ENCODE assay signal across 21 cellular contexts in genomic region chr12:77777274-77777673, GRCh38. TPM values are rescaled to one million over a fixed set of nuclear protein-coding genes. Genes with fewer than 3 reads are reported as not detected.
DNase-seq lines count a peak whose midpoint lies in the region; ATAC-seq and TF ChIP-seq lines count a peak whose summit lies in the region.
"Had no signal": no experiment of that assay in that cellular context is flagged by ENCODE, and none has a peak within 500 bp of the region (broad histone marks: within the 10 kb centered on the region; RNA-seq: fewer than 3 reads in every experiment).

No MANE protein-coding gene starts in this region.

- H3K27me3 Mint-ChIP-seq in MCF 10A (ENCODE audit: insufficient read depth, unreplicated experiment), result no peaks in the 10 kb centered on the region

- BruUV-seq in MCF 10A (replicated peaks; lab: Mats Ljungman, UMichigan), result no TSS peak
- BruUV-seq in mammary epithelial cell (replicated peaks; lab: Mats Ljungman, UMichigan), result no TSS peak

- H3K36me3 Mint-ChIP-seq in MCF 10A (ENCODE audit: insufficient read depth, unreplicated experiment), result no peaks in the 10 kb centered on the region
- H3K36me3 Mint-ChIP-seq: CD8-positive, alpha-beta T cell had no signal

- H3K36me3 ChIP-seq in mammary epithelial cell (ENCODE audit: insufficient read depth, low read length) (no peaks in the 10 kb centered on the region), left ventricle myocardium inferior (no peaks in the 10 kb centered on the region)
- H3K36me3 ChIP-seq: BLaER1 treated with 17β-estradiol and CSF1 and Interleukin-3, amounts not matched to agents 10 nM and 100 nM had no signal

- no peak overlapping the region for H3K27ac Mint-ChIP-seq in MCF 10A (ENCODE audit: low read depth, unreplicated experiment)
- H3K27ac Mint-ChIP-seq: CD8-positive, alpha-beta T cell had no signal

- WGBS in mammary epithelial cell (ENCODE audit: low coverage, missing lambda C conversion rate), result 100% methylated on average over 1 of the region's 1 CpG

- in situ Hi-C loops in mammary epithelial cell (cut with MboI; ENCODE audit: low sequenced_read_pairs in 2 of 2) (no loop called here), astrocyte of the spinal cord (cut with HindIII; ENCODE audit: low sequenced_read_pairs) (no loop called here)

- H3K27me3 ChIP-seq in mammary epithelial cell (ENCODE audit: insufficient read depth, low read length) (no peaks in the 10 kb centered on the region), left ventricle myocardium inferior (ENCODE audit: low read depth) (no peaks in the 10 kb centered on the region)
- H3K27me3 ChIP-seq: BLaER1 treated with 17β-estradiol and CSF1 and Interleukin-3, amounts not matched to agents 10 nM and 100 nM had no signal

- no peaks in the 10 kb centered on the region for H3K79me2 ChIP-seq in mammary epithelial cell (ENCODE audit: insufficient read depth, low read length)

- H3K4me3 Mint-ChIP-seq in MCF 10A (ENCODE audit: unreplicated experiment), result no peak overlapping the region
- H3K4me3 Mint-ChIP-seq: CD8-positive, alpha-beta T cell had no signal

- POLR2A ChIA-PET in MCF 10A (lab: Yijun Ruan, JAX), result no interaction called here

- H2AFZ ChIP-seq in mammary epithelial cell (ENCODE audit: low read depth, low read length), result no peak overlapping the region
- H2AFZ ChIP-seq: PC-9 had no signal

- no peak overlapping the region for H3K9ac ChIP-seq in mammary epithelial cell (ENCODE audit: insufficient read depth, low read length)
- H3K9ac ChIP-seq: BLaER1 treated with 17β-estradiol and CSF1 and Interleukin-3, amounts not matched to agents 10 nM and 100 nM; SK-N-SH had no signal

- H3K4me3 ChIP-seq in mammary epithelial cell (replicated peaks in 1 of 3; ENCODE audit: insufficient read depth in 1 of 3, low read depth in 2 of 3, low read length in 3 of 3) (no peak overlapping the region), astrocyte of the spinal cord (ENCODE audit: low read depth, low read length) (no peak overlapping the region), left ventricle myocardium inferior (no peak overlapping the region)
- H3K4me3 ChIP-seq: BLaER1 treated with 17β-estradiol and CSF1 and Interleukin-3, amounts not matched to agents 10 nM and 100 nM; PC-9 had no signal

- no peaks in the 10 kb centered on the region for H3K4me1 Mint-ChIP-seq in MCF 10A (ENCODE audit: insufficient read depth, unreplicated experiment)

- no peak overlapping the region for H3K4me2 ChIP-seq in mammary epithelial cell (ENCODE audit: insufficient read depth, low read depth, low read length)
- H3K4me2 ChIP-seq: BLaER1 treated with 17β-estradiol and CSF1 and Interleukin-3, amounts not matched to agents 10 nM and 100 nM; PC-9; SK-N-SH had no signal

- H3K9me3 Mint-ChIP-seq in MCF 10A (ENCODE audit: unreplicated experiment), result no peaks in the 10 kb centered on the region
- H3K9me3 Mint-ChIP-seq: CD8-positive, alpha-beta T cell had no signal

- no peaks in the 10 kb centered on the region for H4K20me1 ChIP-seq in mammary epithelial cell (ENCODE audit: insufficient read depth, low read length)
- H4K20me1 ChIP-seq: BLaER1 treated with 17β-estradiol and CSF1 and Interleukin-3, amounts not matched to agents 10 nM and 100 nM had no signal

- TF ChIP-seq CTCF in MCF 10A (IDR thresholded peaks at IDR 0.05; ENCODE audit: unreplicated experiment) (no peak), mammary epithelial cell (conservative IDR thresholded peaks at IDR 0.05 in 1 of 2, IDR thresholded peaks at IDR 0.05 in 1 of 2; ENCODE audit: extremely low read depth in 1 of 2, insufficient read depth in 1 of 2, low read depth in 1 of 2, low read length in 2 of 2) (no peak), astrocyte of the spinal cord (IDR thresholded peaks at IDR 0.05; ENCODE audit: low read depth, low read length) (no peak), left ventricle myocardium inferior (IDR thresholded peaks at IDR 0.05; ENCODE audit: borderline replicate concordance) (no peak)

- CTCF ChIA-PET in MCF 10A (lab: Yijun Ruan, JAX), result no interaction called here
- CTCF ChIA-PET in mammary epithelial cell (lab: Charles Lee; ENCODE audit: low non-redundant PET), result no interaction called here

- H3K27ac ChIP-seq in mammary epithelial cell (ENCODE audit: insufficient read depth, low read depth, low read length) (no peak overlapping the region), left ventricle myocardium inferior (replicated peaks) (no peak overlapping the region)
- H3K27ac ChIP-seq: 22Rv1; BLaER1 treated with 17β-estradiol and CSF1 and Interleukin-3, amounts not matched to agents 10 nM and 100 nM; PC-9; RWPE1 had no signal

- DNase-seq in MCF 10A (ENCODE audit: unreplicated experiment) (peak; percentile 2), mammary epithelial cell (no peak), astrocyte of the spinal cord (ENCODE audit: low read depth, low spot score) (peak; percentile 46), fibroblast of peridontal ligament (ENCODE audit: extremely low read depth) (peak; percentile 4), left ventricle myocardium inferior (no peak), OCI-M1 (lab: John Stamatoyannopoulos, UW) (no peak)
- DNase-seq: CD8-positive, alpha-beta T cell; DMS153; GDM1; KG1; NCI-H1694 treated with DMSO at 0.1 percent for 48 hours; NCI-H446 treated with DMSO at 0.1 percent for 48 hours; NCI-H526 treated with DMSO at 0.1 percent for 48 hours; PC-9; SIG-M5; SK-N-SH had no signal

- H3K4me1 ChIP-seq in mammary epithelial cell (ENCODE audit: insufficient read depth, low read length) (no peaks in the 10 kb centered on the region), left ventricle myocardium inferior (no peaks in the 10 kb centered on the region)
- H3K4me1 ChIP-seq: BLaER1 treated with 17β-estradiol and CSF1 and Interleukin-3, amounts not matched to agents 10 nM and 100 nM had no signal

- intact Hi-C loops in MCF 10A (cut with micrococcal nuclease), result no loop called here
- intact Hi-C loops in mammary epithelial cell (cut with micrococcal nuclease), result no loop called here
- intact Hi-C loops in left ventricle myocardium inferior (cut with micrococcal nuclease), result no loop called here

- ATAC-seq in HG03354 (IDR thresholded peaks at IDR 0.05; ENCODE audit: poor library complexity, severe bottlenecking, unreplicated experiment), result no peak
- ATAC-seq in HG03439 (IDR thresholded peaks at IDR 0.05; ENCODE audit: unreplicated experiment), result no peak
- ATAC-seq: CD8-positive, alpha-beta T cell had no signal

- no peaks in the 10 kb centered on the region for H3K9me3 ChIP-seq in mammary epithelial cell (replicated peaks; ENCODE audit: insufficient read depth, low read length)
- no peaks in the 10 kb centered on the region for H3K9me3 ChIP-seq in left ventricle myocardium inferior (replicated peaks)
- H3K9me3 ChIP-seq: BLaER1 treated with 17β-estradiol and CSF1 and Interleukin-3, amounts not matched to agents 10 nM and 100 nM; SK-N-SH had no signal

- dilution Hi-C loops in mammary epithelial cell (cut with HindIII; ENCODE audit: low sequenced_read_pairs), result no loop called here

RNA-seq across cellular contexts. Expression of gene NAV3, which starts 53.4 kb away (rescaled TPM):
- 7.1 and 8.4 TPM in 2 replicates for total RNA-seq in MCF 10A (2022)
- 10 to 100 TPM in 1 of 2 donors, 1 to 10 TPM in 1; 2.8 to 25.0 TPM for total RNA-seq in mammary epithelial cell
- polyA plus RNA-seq in mammary epithelial cell, result 11.2 TPM
- polyA minus RNA-seq in mammary epithelial cell, result 115 TPM
- 1.5 TPM for total RNA-seq in left ventricle myocardium inferior
- total RNA-seq: CD8-positive, alpha-beta T cell had no signal

Comparison
In these comparisons a context has a peak if more than half of its experiments do, and no peak if none do; other contexts are left out.
1. DNase-seq: peak in MCF 10A (single experiment), astrocyte of the spinal cord (single experiment) and fibroblast of peridontal ligament (single experiment); none in mammary epithelial cell (single experiment), left ventricle myocardium inferior (single experiment) and OCI-M1 (single experiment).